ENCODE assay signal across 16 cellular contexts in genomic region chr20:15396026-15396425, GRCh38.
DNase-seq lines count a peak whose midpoint lies in the region; ATAC-seq and TF ChIP-seq lines count a peak whose summit lies in the region.
"Had no signal": no experiment of that assay in that cellular context is flagged by ENCODE, and none has a peak within 500 bp of the region (broad histone marks: within the 10 kb centered on the region; RNA-seq: fewer than 3 reads in every experiment).

No MANE protein-coding gene starts in this region.

- no peak overlapping the region for H3K9ac ChIP-seq in PC-3 (ENCODE audit: low read length)
- H3K9ac ChIP-seq: BLaER1, GM23248 had no signal

- H3F3A ChIP-seq in PC-3 (ENCODE audit: low read length, unreplicated experiment), result no peaks in the 10 kb centered on the region

- CTCF ChIA-PET in PC-3 (lab: Charles Lee), result no interaction called here

- peak; percentile 61 for ATAC-seq in PC-3
- no peak for ATAC-seq in HG02970 (IDR thresholded peaks at IDR 0.05; ENCODE audit: low FRiP score, unreplicated experiment)
- ATAC-seq: GM12878 had no signal

- intact Hi-C loops in PC-3 (cut with micrococcal nuclease), result no loop called here

- H3K9me3 ChIP-seq in PC-3 (ENCODE audit: low read length) (no peaks in the 10 kb centered on the region), MG63 (no peaks in the 10 kb centered on the region)
- H3K9me3 ChIP-seq: BLaER1, HAP-1 had no signal

- no peak overlapping the region for H3K4me2 ChIP-seq in PC-3 (ENCODE audit: low read length)
- H3K4me2 ChIP-seq: BLaER1 had no signal

- no peaks in the 10 kb centered on the region for H3K9me2 ChIP-seq in PC-3 (replicated peaks; ENCODE audit: low read length)

- no peaks in the 10 kb centered on the region for H3K79me2 ChIP-seq in PC-3 (ENCODE audit: low read length)

- no peaks in the 10 kb centered on the region for H4K20me1 ChIP-seq in PC-3 (ENCODE audit: low read length)
- H4K20me1 ChIP-seq: BLaER1 had no signal

- peak; percentile 28 for DNase-seq in HPDE6-E6E7 (ENCODE audit: extremely low spot score)
- peak; percentile 76 for DNase-seq in PC-3
- peak; percentile 58 for DNase-seq in epithelial cell of prostate (ENCODE audit: low read depth, low spot score)
- peak; percentile 36 for DNase-seq in renal cortical epithelial cell (ENCODE audit: low read depth)
- no peak for DNase-seq in NCI-H2196 treated with DMSO at 0.1 percent for 48 hours (lab: John Stamatoyannopoulos, UW; ENCODE audit: unreplicated experiment)
- no peak for DNase-seq in MG63
- DNase-seq: CD4-positive, alpha-beta memory T cell; DMS153; DMS79; GF-D8; GM23248; KG1 had no signal

- H3K4me3 ChIP-seq in PC-3 (ENCODE audit: low read length) (no peak overlapping the region), MG63 (no peak overlapping the region)
- H3K4me3 ChIP-seq: BLaER1, GM12878, GM23248, HAP-1 had no signal

- H3K27me3 ChIP-seq in PC-3 (ENCODE audit: low read length), result no peaks in the 10 kb centered on the region
- no peaks in the 10 kb centered on the region for H3K27me3 ChIP-seq in MG63
- H3K27me3 ChIP-seq: BLaER1 had no signal

- BruUV-seq in PC-3 (replicated peaks; lab: Mats Ljungman, UMichigan), result no TSS peak

- H3K27ac ChIP-seq in PC-3 (ENCODE audit: low read length) (no peak overlapping the region), epithelial cell of prostate (no peak overlapping the region)
- H3K27ac ChIP-seq: BLaER1, GM23248 had no signal

- no peak for TF ChIP-seq CTCF in PC-3 (conservative IDR thresholded peaks at IDR 0.05; ENCODE audit: low read depth, low read length)

- peaks cover 10% of the 10 kb centered on the region; the same call in 1 of the 2 replicates for H3K4me1 ChIP-seq in PC-3 (ENCODE audit: insufficient read depth, low read length)
- H3K4me1 ChIP-seq: BLaER1, HAP-1 had no signal

- POLR2A ChIA-PET in PC-3 (lab: Charles Lee; ENCODE audit: unreplicated experiment), result no interaction called here

- H3K36me3 ChIP-seq in PC-3 (ENCODE audit: low read depth, low read length) (no peaks in the 10 kb centered on the region), MG63 (no peaks in the 10 kb centered on the region)
- H3K36me3 ChIP-seq: BLaER1, HAP-1 had no signal

- H2AFZ ChIP-seq in PC-3 (ENCODE audit: low read length), result no peak overlapping the region
- H2AFZ ChIP-seq: GM23248 had no signal

Comparison
In these comparisons a context has a peak if more than half of its experiments do, and no peak if none do; other contexts are left out.
1. DNase-seq: peak in HPDE6-E6E7 (single experiment), PC-3 (single experiment), epithelial cell of prostate (single experiment) and renal cortical epithelial cell (single experiment); none in NCI-H2196 treated with DMSO at 0.1 percent for 48 hours (single experiment) and MG63 (single experiment).